In genomic region chrX:131778269-131779218, GRCh38 we compare ENCODE assay signal across 8 cellular contexts.
DNase-seq lines count a peak whose midpoint lies in the region; ATAC-seq, FAIRE-seq and TF ChIP-seq lines count a peak whose summit lies in the region.

No MANE protein-coding gene starts in this region.

- peaks cover 0 to 6% (median 0%) of the 10 kb centered on the region in 7 donors for H3K27me3 ChIP-seq in spleen (replicated peaks in 1 of 7)

- peak; percentile 41 for FAIRE-seq in colon (lab: Jason Lieb, UNC)

- H3K4me3 ChIP-seq in LNCaP clone FGC (ENCODE audit: low read depth, low read length), result no peak overlapping the region
- H3K4me3 ChIP-seq in spleen, result peak overlapping the region in 5 of 8 donors; percentile 34 to 71 (median 42)

- ATAC-seq in GM18873 (IDR thresholded peaks at IDR 0.05; ENCODE audit: low FRiP score, unreplicated experiment) (peak; percentile 54), T-helper 17 cell (no peak)
- ATAC-seq in activated naive CD4-positive, alpha-beta T cell treated with anti-CD3 and anti-CD28 coated beads, Interleukin-2, amount 50 U/mL, for 72 hours, result no peak

- no peak overlapping the region for H3K4me3 Mint-ChIP-seq in T-helper 17 cell
- no peak overlapping the region for H3K4me3 Mint-ChIP-seq in chondrocyte (ENCODE audit: unreplicated experiment)

- intact Hi-C loops in spleen (cut with DNase I; ENCODE audit: low total_unique reads), result no loop called here

- no peak for TF ChIP-seq POLR2A in spleen (IDR thresholded peaks at IDR 0.05)

- H3K27ac Mint-ChIP-seq in T-helper 17 cell (no peak overlapping the region), chondrocyte (ENCODE audit: unreplicated experiment) (no peak overlapping the region)
- H3K27ac Mint-ChIP-seq in activated naive CD4-positive, alpha-beta T cell treated with anti-CD3 and anti-CD28 coated beads, Interleukin-2, amount 50 U/mL, for 72 hours, result no peak overlapping the region

- H3K27me3 Mint-ChIP-seq in T-helper 17 cell, result no peaks in the 10 kb centered on the region
- H3K27me3 Mint-ChIP-seq in chondrocyte (ENCODE audit: low read depth), result no peaks in the 10 kb centered on the region

- H3K4me1 ChIP-seq in spleen, result peaks cover 0 to 18% (median 0%) of the 10 kb centered on the region in 6 donors

- WGBS in spleen, 5 donors, result 40 to 97% (median 94%) methylated on average over 13 to 18 of the region's 18 CpGs

- no peaks in the 10 kb centered on the region for H3K36me3 ChIP-seq in spleen

- no peaks in the 10 kb centered on the region for H3K9me3 Mint-ChIP-seq in activated naive CD4-positive, alpha-beta T cell treated with anti-CD3 and anti-CD28 coated beads, Interleukin-2, amount 50 U/mL, for 72 hours
- no peaks in the 10 kb centered on the region for H3K9me3 Mint-ChIP-seq in chondrocyte (ENCODE audit: low read depth)

- DNase-seq in LNCaP clone FGC (ENCODE audit: low read depth), result no peak
- no peak for DNase-seq in spleen
- no peak for DNase-seq in T-helper 17 cell
- no peak for DNase-seq in stimulated activated CD4-positive, alpha-beta T cell treated with anti-CD3 and anti-CD28 coated beads, Interleukin-1b, Interleukin-23, amount 100 ng/mL, for 48 hours
- DNase-seq in activated naive CD4-positive, alpha-beta T cell treated with anti-CD3 and anti-CD28 coated beads, Interleukin-2, amount 50 U/mL, for 72 hours (ENCODE audit: low spot score in 2 of 2), result no peak
- DNase-seq in chondrocyte (ENCODE audit: low spot score), result no peak

- 0 out of 2 replicates have a peak, but pooled peaks have one; percentile 20 for TF ChIP-seq CTCF in LNCaP clone FGC (IDR thresholded peaks at IDR 0.05; ENCODE audit: control insufficient read depth, extremely low read depth, insufficient read depth)
- peak in 5 of 11 experiments; percentile 39 to 90 (median 61) for TF ChIP-seq CTCF in spleen (IDR thresholded peaks at IDR 0.05 in 8 of 11, conservative IDR thresholded peaks at IDR 0.05 in 3 of 11)
- no peak for TF ChIP-seq CTCF in chondrocyte (IDR thresholded peaks at IDR 0.05)

- no peaks in the 10 kb centered on the region for H3K4me1 Mint-ChIP-seq in T-helper 17 cell
- H3K4me1 Mint-ChIP-seq in chondrocyte (ENCODE audit: low read depth), result no peaks in the 10 kb centered on the region

- H3K9me3 ChIP-seq in spleen (no peaks in the 10 kb centered on the region), T-helper 17 cell (ENCODE audit: control insufficient read depth, low read length, poor library complexity, severe bottlenecking) (no peaks in the 10 kb centered on the region)

- peak overlapping the region in 5 of 8 donors; percentile 64 to 89 (median 84) for H3K27ac ChIP-seq in spleen

- H3K36me3 Mint-ChIP-seq in T-helper 17 cell (ENCODE audit: low read depth) (no peaks in the 10 kb centered on the region), chondrocyte (ENCODE audit: low read depth) (no peaks in the 10 kb centered on the region)
- peaks cover 0 to 5% of the 10 kb centered on the region in 2 donors for H3K36me3 Mint-ChIP-seq in activated naive CD4-positive, alpha-beta T cell treated with anti-CD3 and anti-CD28 coated beads, Interleukin-2, amount 50 U/mL, for 72 hours
